8 cellular contexts compared by ENCODE assay signal in genomic region chr20:35992713-35993335, GRCh38. TPM values are rescaled to one million over a fixed set of nuclear protein-coding genes. Genes with fewer than 3 reads are reported as not detected.
DNase-seq lines count a peak whose midpoint lies in the region; ATAC-seq and TF ChIP-seq lines count a peak whose summit lies in the region.

No MANE protein-coding gene starts in this region.

- no peak for ATAC-seq in GM21737 (IDR thresholded peaks at IDR 0.05; ENCODE audit: unreplicated experiment)

- H3K4me2 ChIP-seq in neural cell (ENCODE audit: low read length) = no peak overlapping the region

- no peaks in the 10 kb centered on the region for H3F3A ChIP-seq in neural cell (ENCODE audit: insufficient read depth, low read length, poor library complexity, severe bottlenecking)

- no peaks in the 10 kb centered on the region for H3K36me3 ChIP-seq in neural cell (ENCODE audit: insufficient read depth, low read length)

- no peaks in the 10 kb centered on the region for H3K9me3 ChIP-seq in neural cell (ENCODE audit: low read length)

- no peak overlapping the region for H2AFZ ChIP-seq in neural cell (ENCODE audit: low read depth, low read length)

- H3K4me3 ChIP-seq in fibroblast of pulmonary artery (replicated peaks; ENCODE audit: low read depth, low read length) = no peak overlapping the region
- H3K4me3 ChIP-seq in neural cell (ENCODE audit: low read length) = no peak overlapping the region

- in situ Hi-C loops in KBM-7 (cut with MboI; ENCODE audit: low pct_unique_long_range_greater_than_20kb, low sequenced_read_pairs) = no loop called here

- H3K79me2 ChIP-seq in neural cell (replicated peaks; ENCODE audit: insufficient read depth, low read length) = no peaks in the 10 kb centered on the region

- TF ChIP-seq RAD21 in neural cell (conservative IDR thresholded peaks at IDR 0.05) = peak; percentile 79

- peak; percentile 87 for DNase-seq in D341Med (ENCODE audit: low spot score)
- DNase-seq in KBM-7 = peak; percentile 84
- peak; percentile 54 for DNase-seq in OCI-M2 (lab: John Stamatoyannopoulos, UW; ENCODE audit: unreplicated experiment)
- peak; percentile 4 for DNase-seq in activated T-helper 1 cell treated with Interleukin-2 at 50 U/mL for 16 hours (ENCODE audit: low read depth)
- DNase-seq in fibroblast of pulmonary artery (ENCODE audit: low read depth) = peak; percentile 69
- DNase-seq in ureter (ENCODE audit: low spot score) = peak; percentile 64

- no peaks in the 10 kb centered on the region for H3K27me3 ChIP-seq in neural cell (ENCODE audit: insufficient read depth, low read depth, low read length)

- no peak overlapping the region for H3K9ac ChIP-seq in neural cell (ENCODE audit: low read length)

- H3K9me2 ChIP-seq in neural cell (ENCODE audit: insufficient read depth, low read length) = no peaks in the 10 kb centered on the region

- TF ChIP-seq CTCF in fibroblast of pulmonary artery (IDR thresholded peaks at IDR 0.05; ENCODE audit: low read length, missing control alignments) = peak; percentile 86
- TF ChIP-seq CTCF in neural cell (IDR thresholded peaks at IDR 0.05; ENCODE audit: poor library complexity, severe bottlenecking) = peak; percentile 84

- no peak for TF ChIP-seq EP300 in neural cell (conservative IDR thresholded peaks at IDR 0.05; ENCODE audit: poor library complexity, severe bottlenecking)

- no peaks in the 10 kb centered on the region for H4K20me1 ChIP-seq in neural cell (ENCODE audit: insufficient read depth)

- H3K27ac ChIP-seq in neural cell (ENCODE audit: low read length) = no peak overlapping the region

TF ChIP-seq in neural cell, 6 proteins besides CTCF, POLR2A, EP300 and RAD21:
- TF ChIP-seq SMC3 (conservative IDR thresholded peaks at IDR 0.05; ENCODE audit: poor library complexity) = peak; percentile 83
- TF ChIP-seq EZH2 (IDR thresholded peaks at IDR 0.05; ENCODE audit: borderline replicate concordance, insufficient read depth, low read length, poor library complexity, severe bottlenecking) = no peak
- no peak for TF ChIP-seq POLR2AphosphoS5 (IDR thresholded peaks at IDR 0.05)
- no peak for TF ChIP-seq MXI1 (conservative IDR thresholded peaks at IDR 0.05; ENCODE audit: poor library complexity, severe bottlenecking)

RNA-seq across cellular contexts. Expression of gene CNBD2, which starts 24.4 kb away (rescaled TPM):
- polyA plus RNA-seq in neural cell = 9.5 TPM in 2 replicates
- polyA minus RNA-seq in neural cell = 2.7 and 6.8 TPM in 2 replicates
- total RNA-seq in ureter = 3.8 TPM

RNA-seq across cellular contexts. Expression of gene SCAND1, which starts 38.5 kb away (rescaled TPM):
- polyA plus RNA-seq in neural cell = 156 and 194 TPM in 2 replicates
- 64.8 and 71.6 TPM in 2 replicates for polyA minus RNA-seq in neural cell
- 48.4 TPM for total RNA-seq in ureter

Comparison
In these comparisons a context has a peak if more than half of its experiments do, and no peak if none do; other contexts are left out.
1. DNase-seq: peak in every context shown above with its lines; median percentile 87 in D341Med; 84 in KBM-7; 69 in fibroblast of pulmonary artery; 64 in ureter; 54 in OCI-M2; 4 in activated T-helper 1 cell treated with Interleukin-2 at 50 U/mL for 16 hours.